8 cellular contexts compared by ENCODE assay signal in the genomic region with DNA sequence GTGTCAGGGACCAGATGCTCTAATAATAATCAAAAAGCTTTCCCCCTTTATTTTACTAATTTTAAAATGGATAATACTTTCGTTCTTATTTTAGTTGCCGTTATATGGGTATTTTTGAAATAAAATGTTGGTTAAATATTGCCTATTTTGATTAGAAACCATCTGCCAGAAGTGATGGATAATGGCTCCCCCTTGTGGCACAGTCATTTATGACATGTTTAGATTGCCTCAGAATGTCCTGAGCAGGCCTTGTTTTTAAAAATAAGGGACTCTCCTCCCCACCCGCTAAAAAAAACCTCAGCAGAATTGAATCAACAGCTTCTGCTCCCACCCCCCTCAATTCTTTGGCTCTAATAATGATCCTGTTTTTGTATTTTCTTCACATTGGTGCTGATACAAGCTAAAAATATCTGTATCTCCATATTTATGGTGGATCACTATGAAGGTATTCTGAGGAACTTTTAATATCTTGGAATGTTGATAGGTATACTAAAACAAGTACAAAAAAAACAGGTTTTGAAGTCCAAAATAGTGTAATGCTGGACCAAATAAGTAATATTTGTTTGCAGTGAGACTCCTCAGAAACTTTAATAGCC. TPM values are rescaled to one million over a fixed set of nuclear protein-coding genes. Genes with fewer than 3 reads are reported as not detected.
DNase-seq lines count a peak whose midpoint lies in the region; ATAC-seq and TF ChIP-seq lines count a peak whose summit lies in the region.

No MANE protein-coding gene starts in this region.

- H3K79me2 ChIP-seq in DOHH2 (ENCODE audit: control insufficient read depth, low read length): peaks cover 90% of the 10 kb centered on the region
- H3K79me2 ChIP-seq in fibroblast of lung (ENCODE audit: control insufficient read depth, insufficient read depth, low read length): peaks cover 3% of the 10 kb centered on the region
- peaks cover 30% of the 10 kb centered on the region for H3K79me2 ChIP-seq in neural cell (replicated peaks; ENCODE audit: insufficient read depth, low read length)

- H3K4me1 ChIP-seq in DOHH2 (ENCODE audit: control insufficient read depth, low read length) (peaks cover 39% of the 10 kb centered on the region), fibroblast of lung (ENCODE audit: control insufficient read depth, extremely low read depth, insufficient read depth, low read length) (no peaks in the 10 kb centered on the region)

- TF ChIP-seq RAD21 in neural cell (conservative IDR thresholded peaks at IDR 0.05): peak; percentile 81

- H3K4me2 ChIP-seq in DOHH2 (ENCODE audit: low read length): peak overlapping the region; percentile 38
- H3K4me2 ChIP-seq in fibroblast of lung (ENCODE audit: extremely low read depth, insufficient read depth, low read length): peak overlapping the region; percentile 50
- H3K4me2 ChIP-seq in neural cell (ENCODE audit: low read length): no peak overlapping the region

- peaks cover 15% of the 10 kb centered on the region for H4K20me1 ChIP-seq in DOHH2 (ENCODE audit: control insufficient read depth, insufficient read depth, low read depth, low read length)
- H4K20me1 ChIP-seq in fibroblast of lung (ENCODE audit: control insufficient read depth, extremely low read depth, insufficient read depth, low read length): no peaks in the 10 kb centered on the region
- H4K20me1 ChIP-seq in neural cell (ENCODE audit: insufficient read depth): no peaks in the 10 kb centered on the region

- H3K9ac ChIP-seq in fibroblast of lung (ENCODE audit: insufficient read depth, low read length): no peak overlapping the region
- no peak overlapping the region for H3K9ac ChIP-seq in neural cell (ENCODE audit: low read length)

- no peak overlapping the region for H2AFZ ChIP-seq in fibroblast of lung (ENCODE audit: low read length)
- no peak overlapping the region for H2AFZ ChIP-seq in neural cell (ENCODE audit: low read depth, low read length)

- H3K9me3 ChIP-seq in DOHH2 (ENCODE audit: control insufficient read depth, insufficient read depth, low read length) (no peaks in the 10 kb centered on the region), fibroblast of lung (ENCODE audit: control insufficient read depth, insufficient read depth, low read depth, low read length) (no peaks in the 10 kb centered on the region), neural cell (ENCODE audit: low read length) (no peaks in the 10 kb centered on the region)

- H3K27me3 ChIP-seq in DOHH2 (ENCODE audit: control insufficient read depth, low read length) (no peaks in the 10 kb centered on the region), fibroblast of lung (ENCODE audit: control insufficient read depth, insufficient read depth, low read length) (no peaks in the 10 kb centered on the region), neural cell (ENCODE audit: insufficient read depth, low read depth, low read length) (no peaks in the 10 kb centered on the region)

- peak; percentile 92 for TF ChIP-seq CTCF in DOHH2 (IDR thresholded peaks at IDR 0.05; ENCODE audit: low read depth, low read length, poor library complexity, severe bottlenecking)
- TF ChIP-seq CTCF in fibroblast of lung (conservative IDR thresholded peaks at IDR 0.05 in 1 of 2, IDR thresholded peaks at IDR 0.05 in 1 of 2; ENCODE audit: low read depth in 1 of 2, low read length in 2 of 2): peak; percentile 72 to 84
- TF ChIP-seq CTCF in neural cell (IDR thresholded peaks at IDR 0.05; ENCODE audit: poor library complexity, severe bottlenecking): peak; percentile 82

- H3F3A ChIP-seq in DOHH2 (ENCODE audit: control insufficient read depth, insufficient read depth) (peaks cover 24% of the 10 kb centered on the region), neural cell (ENCODE audit: insufficient read depth, low read length, poor library complexity, severe bottlenecking) (no peaks in the 10 kb centered on the region)

- H3K4me3 ChIP-seq in DOHH2 (ENCODE audit: low read length) (no peak overlapping the region), fibroblast of lung (replicated peaks in 1 of 4; ENCODE audit: control extremely low read depth in 1 of 4, insufficient read depth in 1 of 4, low read depth in 3 of 4, low read length in 4 of 4) (no peak overlapping the region), neural cell (ENCODE audit: low read length) (no peak overlapping the region)

- TF ChIP-seq EP300 in neural cell (conservative IDR thresholded peaks at IDR 0.05; ENCODE audit: poor library complexity, severe bottlenecking): no peak

- DNase-seq in HT-29 (ENCODE audit: low spot score) (peak; percentile 94), OCI-M1 (lab: John Stamatoyannopoulos, UW) (peak; percentile 96), fibroblast of lung (ENCODE audit: low read depth in 2 of 2) (peak; percentile 42 to 84), substantia nigra (lab: John Stamatoyannopoulos, UW) (peak in 33 of 49 donors; percentile 2 to 73 (median 27))
- peak; percentile 66 to 69 for DNase-seq in activated T-cell treated with anti-CD3 and anti-CD28 coated beads, Interleukin-2, amount 50 U/mL, for 48 hours

- H3K36me3 ChIP-seq in DOHH2 (ENCODE audit: control insufficient read depth, low read length) (peaks cover 22% of the 10 kb centered on the region), fibroblast of lung (ENCODE audit: control insufficient read depth, insufficient read depth, low read length) (no peaks in the 10 kb centered on the region), neural cell (ENCODE audit: insufficient read depth, low read length) (no peaks in the 10 kb centered on the region)

- ATAC-seq in GM18858 (IDR thresholded peaks at IDR 0.05; ENCODE audit: unreplicated experiment): no peak

- H3K9me2 ChIP-seq in DOHH2 (replicated peaks; ENCODE audit: control insufficient read depth, low read length): no peaks in the 10 kb centered on the region
- H3K9me2 ChIP-seq in neural cell (ENCODE audit: insufficient read depth, low read length): no peaks in the 10 kb centered on the region

- H3K27ac ChIP-seq in DOHH2 (ENCODE audit: low read depth, low read length) (no peak overlapping the region), fibroblast of lung (ENCODE audit: insufficient read depth, low read length) (no peak overlapping the region), neural cell (ENCODE audit: low read length) (no peak overlapping the region), substantia nigra (ENCODE audit: low read depth, low read length, poor library complexity, severe bottlenecking) (no peak overlapping the region)

TF ChIP-seq in neural cell, 6 proteins besides CTCF, POLR2A, EP300 and RAD21:
- TF ChIP-seq, protein P1, sequence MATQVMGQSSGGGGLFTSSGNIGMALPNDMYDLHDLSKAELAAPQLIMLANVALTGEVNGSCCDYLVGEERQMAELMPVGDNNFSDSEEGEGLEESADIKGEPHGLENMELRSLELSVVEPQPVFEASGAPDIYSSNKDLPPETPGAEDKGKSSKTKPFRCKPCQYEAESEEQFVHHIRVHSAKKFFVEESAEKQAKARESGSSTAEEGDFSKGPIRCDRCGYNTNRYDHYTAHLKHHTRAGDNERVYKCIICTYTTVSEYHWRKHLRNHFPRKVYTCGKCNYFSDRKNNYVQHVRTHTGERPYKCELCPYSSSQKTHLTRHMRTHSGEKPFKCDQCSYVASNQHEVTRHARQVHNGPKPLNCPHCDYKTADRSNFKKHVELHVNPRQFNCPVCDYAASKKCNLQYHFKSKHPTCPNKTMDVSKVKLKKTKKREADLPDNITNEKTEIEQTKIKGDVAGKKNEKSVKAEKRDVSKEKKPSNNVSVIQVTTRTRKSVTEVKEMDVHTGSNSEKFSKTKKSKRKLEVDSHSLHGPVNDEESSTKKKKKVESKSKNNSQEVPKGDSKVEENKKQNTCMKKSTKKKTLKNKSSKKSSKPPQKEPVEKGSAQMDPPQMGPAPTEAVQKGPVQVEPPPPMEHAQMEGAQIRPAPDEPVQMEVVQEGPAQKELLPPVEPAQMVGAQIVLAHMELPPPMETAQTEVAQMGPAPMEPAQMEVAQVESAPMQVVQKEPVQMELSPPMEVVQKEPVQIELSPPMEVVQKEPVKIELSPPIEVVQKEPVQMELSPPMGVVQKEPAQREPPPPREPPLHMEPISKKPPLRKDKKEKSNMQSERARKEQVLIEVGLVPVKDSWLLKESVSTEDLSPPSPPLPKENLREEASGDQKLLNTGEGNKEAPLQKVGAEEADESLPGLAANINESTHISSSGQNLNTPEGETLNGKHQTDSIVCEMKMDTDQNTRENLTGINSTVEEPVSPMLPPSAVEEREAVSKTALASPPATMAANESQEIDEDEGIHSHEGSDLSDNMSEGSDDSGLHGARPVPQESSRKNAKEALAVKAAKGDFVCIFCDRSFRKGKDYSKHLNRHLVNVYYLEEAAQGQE (IDR thresholded peaks at IDR 0.05; ENCODE audit: borderline replicate concordance): no peak
- TF ChIP-seq SMC3 (conservative IDR thresholded peaks at IDR 0.05; ENCODE audit: poor library complexity) (peak; percentile 85), EZH2 (IDR thresholded peaks at IDR 0.05; ENCODE audit: borderline replicate concordance, insufficient read depth, low read length, poor library complexity, severe bottlenecking) (no peak), POLR2AphosphoS5 (IDR thresholded peaks at IDR 0.05) (no peak), TAF1 (IDR thresholded peaks at IDR 0.05; ENCODE audit: low read depth) (no peak)

RNA-seq across cellular contexts. Expression of gene TMEM60, which starts 38.8 kb away (rescaled TPM):
- total RNA-seq in HT-29 (2014; rRNA removed; shearing (Covaris generic)): 8.0 and 13.4 TPM in 2 replicates
- 19.8 and 24.4 TPM in 2 replicates for total RNA-seq in fibroblast of lung
- 45.5 and 52.5 TPM in 2 replicates for polyA plus RNA-seq in fibroblast of lung
- polyA plus RNA-seq in fibroblast of lung (2012): 32.1 and 39.1 TPM in 2 replicates
- polyA minus RNA-seq in fibroblast of lung (ENCODE audit: low replicate concordance): 2.4 and 5.9 TPM in 2 replicates
- 29.1 and 29.3 TPM in 2 replicates for polyA plus RNA-seq in neural cell
- 20.1 and 23.1 TPM in 2 replicates for polyA minus RNA-seq in neural cell

RNA-seq across cellular contexts. Expression of gene PHTF2, which starts 39.2 kb away (rescaled TPM):
- 13.3 and 13.8 TPM in 2 replicates for total RNA-seq in HT-29 (2014; rRNA removed; shearing (Covaris generic))
- 14.4 and 25.9 TPM in 2 replicates for total RNA-seq in fibroblast of lung
- polyA plus RNA-seq in fibroblast of lung: 55.4 and 64.4 TPM in 2 replicates
- polyA plus RNA-seq in fibroblast of lung (2012): 31.3 and 32.1 TPM in 2 replicates
- polyA minus RNA-seq in fibroblast of lung (ENCODE audit: low replicate concordance): 5.8 and 7.4 TPM in 2 replicates
- polyA plus RNA-seq in neural cell: 32.2 and 34.4 TPM in 2 replicates
- polyA minus RNA-seq in neural cell: 59.4 and 73.0 TPM in 2 replicates

Comparison
In these comparisons a context has a peak if more than half of its experiments do, and no peak if none do; other contexts are left out.
1. DNase-seq: peak in every context shown above with its lines; median percentile 96 in OCI-M1; 94 in HT-29; 68 in activated T-cell treated with anti-CD3 and anti-CD28 coated beads, Interleukin-2, amount 50 U/mL, for 48 hours; 63 in fibroblast of lung; 27 in substantia nigra.